Comparison of ENCODE assay signal across 13 cellular contexts in genomic region chr11:118008271-118008903, GRCh38. TPM values are rescaled to one million over a fixed set of nuclear protein-coding genes. Genes with fewer than 3 reads are reported as not detected.
DNase-seq lines count a peak whose midpoint lies in the region; ATAC-seq and TF ChIP-seq lines count a peak whose summit lies in the region.
"Had no signal": no experiment of that assay in that cellular context is flagged by ENCODE, and none has a peak within 500 bp of the region (broad histone marks: within the 10 kb centered on the region; RNA-seq: fewer than 3 reads in every experiment).

No MANE protein-coding gene starts in this region.

- no peaks in the 10 kb centered on the region for H3K27me3 ChIP-seq in HL-60 (ENCODE audit: insufficient read depth, poor library complexity, severe bottlenecking)
- no peaks in the 10 kb centered on the region for H3K27me3 ChIP-seq in naive thymus-derived CD4-positive, alpha-beta T cell (ENCODE audit: control insufficient read depth in 2 of 2, insufficient read depth in 2 of 2, low read length in 2 of 2)
- H3K27me3 ChIP-seq: SJSA1 had no signal

- no peaks in the 10 kb centered on the region for H3K36me3 ChIP-seq in naive thymus-derived CD4-positive, alpha-beta T cell (ENCODE audit: control insufficient read depth in 2 of 3, insufficient read depth in 3 of 3, low read length in 3 of 3)
- H3K36me3 ChIP-seq: SJSA1 had no signal

- H3K36me3 Mint-ChIP-seq in activated CD8-positive, alpha-beta T cell treated with anti-CD3 and anti-CD28 coated beads, Interleukin-2, amount 10 ng/mL, durations not matched to agents 7 days and 5 days (ENCODE audit: low read depth): peaks cover 60% of the 10 kb centered on the region
- peaks cover 0 to 30% (median 0%) of the 10 kb centered on the region in 5 donors for H3K36me3 Mint-ChIP-seq in naive thymus-derived CD4-positive, alpha-beta T cell
- H3K36me3 Mint-ChIP-seq: brain had no signal

- no peak for TF ChIP-seq CTCF in HL-60 (IDR thresholded peaks at IDR 0.05; ENCODE audit: insufficient read depth, low read length)

- H3K4me1 ChIP-seq in naive thymus-derived CD4-positive, alpha-beta T cell (ENCODE audit: control insufficient read depth in 2 of 2, insufficient read depth in 2 of 2, low read length in 2 of 2): peaks cover 77 to 98% of the 10 kb centered on the region in 2 donors
- H3K4me1 ChIP-seq: SJSA1 had no signal

- peak overlapping the region; percentile 98 for H3K27ac Mint-ChIP-seq in activated CD8-positive, alpha-beta T cell treated with anti-CD3 and anti-CD28 coated beads, Interleukin-2, amount 10 ng/mL, durations not matched to agents 7 days and 5 days
- peak overlapping the region; percentile 63 to 96 (median 91) for H3K27ac Mint-ChIP-seq in naive thymus-derived CD4-positive, alpha-beta T cell
- H3K27ac Mint-ChIP-seq: brain had no signal

- no peaks in the 10 kb centered on the region for H3K9me3 Mint-ChIP-seq in activated CD8-positive, alpha-beta T cell treated with anti-CD3 and anti-CD28 coated beads, Interleukin-2, amount 10 ng/mL, durations not matched to agents 7 days and 5 days (ENCODE audit: insufficient read depth)
- H3K9me3 Mint-ChIP-seq in naive thymus-derived CD4-positive, alpha-beta T cell: peaks cover 0 to 8% (median 0%) of the 10 kb centered on the region in 11 donors

- DNase-seq in CD1c-positive myeloid dendritic cell (ENCODE audit: extremely low spot score): peak; percentile 78
- peak in 1 of 2 experiments; percentile 72 for DNase-seq in HL-60 (ENCODE audit: low read depth in 1 of 2, low spot score in 1 of 2)
- DNase-seq in activated CD8-positive, alpha-beta T cell treated with anti-CD3 and anti-CD28 coated beads, Interleukin-2, amount 10 ng/mL, durations not matched to agents 7 days and 5 days: no peak
- DNase-seq in naive thymus-derived CD4-positive, alpha-beta T cell: no peak
- DNase-seq in 8988T: no peak
- no peak for DNase-seq in activated effector memory CD4-positive, alpha-beta T cell treated with Interleukin-2 at 50 U/mL for 16 hours
- DNase-seq in NCI-H1092 (lab: John Stamatoyannopoulos, UW): no peak
- DNase-seq: Calu3, NCI-H2107 had no signal

- no peaks in the 10 kb centered on the region for H3K9me3 ChIP-seq in naive thymus-derived CD4-positive, alpha-beta T cell (ENCODE audit: control insufficient read depth in 2 of 3, low read length in 3 of 3)
- H3K9me3 ChIP-seq: SJSA1 had no signal

- CTCF ChIA-PET in activated CD8-positive, alpha-beta T cell treated with anti-CD3 and anti-CD28 coated beads, Interleukin-2, amount 10 ng/mL, durations not matched to agents 7 days and 5 days (lab: Charles Lee): interaction anchor here (0.7 to 14.8 kb wide), 11 partner anchors 7 to 191 kb away, joined by 3 to 168 read pairs (median 6); no protein-coding TSS in a partner anchor
- CTCF ChIA-PET in naive thymus-derived CD4-positive, alpha-beta T cell (lab: Charles Lee): interaction anchor here (0.9 to 2.0 kb wide), 4 partner anchors 16 to 185 kb away, joined by 3 to 12 read pairs (median 4); partner anchors contain the start of gene IL10RA

- POLR2A ChIA-PET in activated CD8-positive, alpha-beta T cell treated with anti-CD3 and anti-CD28 coated beads, Interleukin-2, amount 10 ng/mL, durations not matched to agents 7 days and 5 days (lab: Charles Lee): interaction anchor here (0.7 to 4.9 kb wide), 11 partner anchors 7 to 92 kb away, joined by 3 to 33 read pairs (median 10); partner anchors contain the start of gene IL10RA
- POLR2A ChIA-PET in naive thymus-derived CD4-positive, alpha-beta T cell (lab: Charles Lee): interaction anchor here (0.6 to 15.8 kb wide), 8 partner anchors 8 to 297 kb away, joined by 3 to 255 read pairs (median 10); partner anchors contain the start of gene IL10RA

- no peak for ATAC-seq in activated CD8-positive, alpha-beta T cell treated with anti-CD3 and anti-CD28 coated beads, Interleukin-2, amount 10 ng/mL, durations not matched to agents 7 days and 5 days
- no peak for ATAC-seq in naive thymus-derived CD4-positive, alpha-beta T cell
- no peak for ATAC-seq in esophagus mucosa

- H3K27ac ChIP-seq in HL-60 (replicated peaks): peak overlapping the region; percentile 54
- peak overlapping the region; percentile 55 for H3K27ac ChIP-seq in naive thymus-derived CD4-positive, alpha-beta T cell (ENCODE audit: low read depth, low read length)
- H3K27ac ChIP-seq: epithelial cell of prostate, SJSA1 had no signal

- intact Hi-C loops in naive thymus-derived CD4-positive, alpha-beta T cell (cut with micrococcal nuclease): loop anchor here (2.0 to 10.0 kb wide), 2 partner anchors 20 to 426 kb away; partner anchors contain the start of gene KMT2A (in 1 of the 2)

- no peak overlapping the region for H3K4me3 ChIP-seq in HL-60 (replicated peaks; ENCODE audit: insufficient read depth, low read length)
- H3K4me3 ChIP-seq in naive thymus-derived CD4-positive, alpha-beta T cell (ENCODE audit: low read length): peak overlapping the region; percentile 27
- H3K4me3 ChIP-seq: SJSA1 had no signal

- no peaks in the 10 kb centered on the region for H3K27me3 Mint-ChIP-seq in activated CD8-positive, alpha-beta T cell treated with anti-CD3 and anti-CD28 coated beads, Interleukin-2, amount 10 ng/mL, durations not matched to agents 7 days and 5 days (ENCODE audit: low read depth)
- H3K27me3 Mint-ChIP-seq in naive thymus-derived CD4-positive, alpha-beta T cell: no peaks in the 10 kb centered on the region

- peaks cover 100% of the 10 kb centered on the region for H3K4me1 Mint-ChIP-seq in activated CD8-positive, alpha-beta T cell treated with anti-CD3 and anti-CD28 coated beads, Interleukin-2, amount 10 ng/mL, durations not matched to agents 7 days and 5 days (ENCODE audit: low read depth)
- H3K4me1 Mint-ChIP-seq in naive thymus-derived CD4-positive, alpha-beta T cell: peaks cover 82 to 97% (median 86%) of the 10 kb centered on the region in 7 donors
- H3K4me1 Mint-ChIP-seq: brain had no signal

- H3K4me3 Mint-ChIP-seq in activated CD8-positive, alpha-beta T cell treated with anti-CD3 and anti-CD28 coated beads, Interleukin-2, amount 10 ng/mL, durations not matched to agents 7 days and 5 days: peak overlapping the region; percentile 57
- peak overlapping the region; percentile 44 to 80 (median 71) for H3K4me3 Mint-ChIP-seq in naive thymus-derived CD4-positive, alpha-beta T cell
- H3K4me3 Mint-ChIP-seq: brain had no signal

RNA-seq across cellular contexts. Expression of gene IL10RA, which starts 22.2 kb away (rescaled TPM):
- total RNA-seq in activated CD8-positive, alpha-beta T cell treated with anti-CD3 and anti-CD28 coated beads, Interleukin-2, amount 10 ng/mL, durations not matched to agents 7 days and 5 days: 100 to 1,000 TPM; 202 to 210 TPM
- total RNA-seq in naive thymus-derived CD4-positive, alpha-beta T cell: 100 to 1,000 TPM; 154 to 300 (median 184) TPM
- 100 to 1,000 TPM in 1 of 2 donors, 10 to 100 TPM in 1; 85.2 to 163 TPM for polyA plus RNA-seq in naive thymus-derived CD4-positive, alpha-beta T cell
- 3.8 TPM for total RNA-seq in esophagus mucosa
- total RNA-seq: SJSA1 had no signal

Comparison
In these comparisons a context has a peak if more than half of its experiments do, and no peak if none do; other contexts are left out.
1. RNA of gene IL10RA, which starts 22.2 kb away (total RNA-seq): 202 to 210 TPM in activated CD8-positive, alpha-beta T cell treated with anti-CD3 and anti-CD28 coated beads, Interleukin-2, amount 10 ng/mL, durations not matched to agents 7 days and 5 days and 154 to 300 TPM in naive thymus-derived CD4-positive, alpha-beta T cell; 3.8 TPM in esophagus mucosa (single experiment); every median in the first group is over 10 times any median in the second.